Comparison of ENCODE assay signal across 10 cellular contexts in the genomic region with DNA sequence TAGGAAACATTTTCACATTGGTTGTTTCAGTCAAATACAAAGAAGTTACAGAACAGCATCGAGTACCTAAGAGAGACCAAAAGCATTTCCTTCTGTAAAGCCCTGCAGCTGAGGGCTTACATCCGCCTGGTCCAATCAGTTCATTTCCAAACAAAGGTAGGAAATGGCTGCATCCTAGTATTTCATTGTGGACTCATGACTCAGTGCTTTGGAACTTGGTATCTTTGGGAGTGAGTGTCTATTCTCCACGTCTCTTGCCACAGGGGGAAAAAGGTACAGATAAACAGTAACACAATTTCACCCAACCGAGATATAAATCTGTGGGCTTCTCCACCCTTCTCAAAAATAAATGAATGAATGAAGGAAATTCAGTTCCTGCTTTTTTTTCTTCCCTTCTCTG.
A peak's percentile ranks its signal among the peaks of the same experiment; 100 is the strongest.
DNase-seq lines count a peak whose midpoint lies in the region; ATAC-seq, FAIRE-seq and TF ChIP-seq lines count a peak whose summit lies in the region.
"Had no signal": no experiment of that assay in that cellular context is flagged by ENCODE, and none has a peak within 500 bp of the region (broad histone marks: within the 10 kb centered on the region; RNA-seq: fewer than 3 reads in every experiment).

No MANE protein-coding gene starts in this region.

- no peak overlapping the region for H3K18ac ChIP-seq in H1 (ENCODE audit: extremely low read depth, low read length)

- no peaks in the 10 kb centered on the region for H3K36me3 Mint-ChIP-seq in CD4-positive, alpha-beta T cell (ENCODE audit: low read depth)

- H3K56ac ChIP-seq in H1 (replicated peaks; ENCODE audit: insufficient read length, low read depth, low read length) = no peak overlapping the region

- H3K36me3 ChIP-seq in MG63 = peaks cover 20% of the 10 kb centered on the region
- no peaks in the 10 kb centered on the region for H3K36me3 ChIP-seq in H1 (ENCODE audit: control insufficient read depth in 2 of 4, insufficient read depth in 4 of 4, low read length in 3 of 4)

- H4K5ac ChIP-seq in H1 (ENCODE audit: insufficient read length, low read depth, low read length) = no peak overlapping the region

- H3K4ac ChIP-seq in H1 (replicated peaks; ENCODE audit: insufficient read length, low read depth, low read length) = no peak overlapping the region

- no peak overlapping the region for H2AFZ ChIP-seq in H1 (ENCODE audit: low read length)

- no peaks in the 10 kb centered on the region for H3K4me1 Mint-ChIP-seq in CD4-positive, alpha-beta T cell (ENCODE audit: low read depth)
- H3K4me1 Mint-ChIP-seq: central memory CD8-positive, alpha-beta T cell had no signal

- H3K4me2 ChIP-seq in A549 = peak overlapping the region; percentile 79
- 0 out of 4 replicates have a peak overlapping the region, but pooled peaks of 1 of the 2 experiments have one; percentile 5 for H3K4me2 ChIP-seq in H1 (ENCODE audit: insufficient read depth in 1 of 2, low read depth in 2 of 2, low read length in 2 of 2)

- H4K8ac ChIP-seq in H1 (ENCODE audit: extremely low read depth, insufficient read depth, low read length) = no peak overlapping the region

- H3K9me3 ChIP-seq in A549 = no peaks in the 10 kb centered on the region
- H3K9me3 ChIP-seq in MG63 = no peaks in the 10 kb centered on the region
- H3K9me3 ChIP-seq in H1 (ENCODE audit: insufficient read depth in 2 of 2, low read depth in 1 of 2, low read length in 1 of 2) = no peaks in the 10 kb centered on the region
- H3K9me3 ChIP-seq in CD4-positive, alpha-beta T cell (ENCODE audit: control insufficient read depth, low read length) = no peaks in the 10 kb centered on the region

- peak; percentile 33 to 54; a peak in 2 of 5 replicates for TF ChIP-seq EP300 in A549 (IDR thresholded peaks at IDR 0.05)
- TF ChIP-seq EP300 in H1 (IDR thresholded peaks at IDR 0.05; ENCODE audit: borderline replicate concordance in 1 of 2, low read depth in 2 of 2, low read length in 2 of 2) = no peak

- no peak overlapping the region; the same call in 1 of the 2 replicates for H2BK12ac ChIP-seq in H1 (ENCODE audit: low read depth, low read length)

- no peak overlapping the region for H4K91ac ChIP-seq in H1 (replicated peaks; ENCODE audit: insufficient read length, low read length)

- peaks cover 2% of the 10 kb centered on the region for H3K9me3 Mint-ChIP-seq in CD4-positive, alpha-beta T cell
- H3K9me3 Mint-ChIP-seq: central memory CD8-positive, alpha-beta T cell had no signal

- H2BK5ac ChIP-seq in H1 (ENCODE audit: low read depth, low read length) = 0 out of 2 replicates have a peak overlapping the region, but pooled peaks have one; percentile 81

- TF ChIP-seq POLR2A in A549 (IDR thresholded peaks at IDR 0.05; ENCODE audit: low read length) = no peak
- no peak for TF ChIP-seq POLR2A in H1 (IDR thresholded peaks at IDR 0.05; ENCODE audit: control extremely low read depth in 1 of 2, low read depth in 2 of 2, low read length in 2 of 2)

- H4K20me1 ChIP-seq in H1 (replicated peaks in 1 of 2; ENCODE audit: control insufficient read depth in 1 of 2, insufficient read depth in 2 of 2, low read length in 2 of 2) = no peaks in the 10 kb centered on the region

- TF ChIP-seq CTCF in A549 (IDR thresholded peaks at IDR 0.05) (no peak), H1 (IDR thresholded peaks at IDR 0.05; ENCODE audit: control extremely low read depth in 1 of 3, insufficient read depth in 1 of 3, low read depth in 1 of 3, low read length in 3 of 3) (no peak)
- no peak for TF ChIP-seq CTCF in CD4-positive, alpha-beta T cell (IDR thresholded peaks at IDR 0.05)

- peak; percentile 96 to 98 for ATAC-seq in A549
- no peak for ATAC-seq in CD4-positive, alpha-beta T cell (ENCODE audit: poor library complexity)

- no peak overlapping the region for H3K23ac ChIP-seq in H1 (ENCODE audit: insufficient read length)

- peaks cover 0 to 3% of the 10 kb centered on the region in 2 experiments; a peak in 1 of 4 replicates for H3K79me2 ChIP-seq in H1 (ENCODE audit: control insufficient read depth in 1 of 2, insufficient read depth in 2 of 2, low read length in 2 of 2)

- H3K79me1 ChIP-seq in H1 (ENCODE audit: low read depth, low read length) = no peaks in the 10 kb centered on the region; the same call in 1 of the 2 replicates

- H3K27me3 ChIP-seq in MG63 = no peaks in the 10 kb centered on the region
- no peaks in the 10 kb centered on the region for H3K27me3 ChIP-seq in H1 (replicated peaks in 1 of 4; ENCODE audit: control insufficient read depth in 3 of 4, extremely low read depth in 1 of 4, insufficient read depth in 3 of 4, low read length in 3 of 4)
- no peaks in the 10 kb centered on the region for H3K27me3 ChIP-seq in CD4-positive, alpha-beta T cell (ENCODE audit: control insufficient read depth, insufficient read depth, low read length)

- peaks cover 66% of the 10 kb centered on the region for H3K4me1 ChIP-seq in A549
- peaks cover 0 to 8% (median 3%) of the 10 kb centered on the region in 4 experiments; a peak in 5 of 7 replicates for H3K4me1 ChIP-seq in H1 (replicated peaks in 1 of 4; ENCODE audit: control insufficient read depth in 3 of 4, insufficient read depth in 4 of 4, low read length in 3 of 4)

- H2AK5ac ChIP-seq in H1 (ENCODE audit: low read depth, low read length) = no peak overlapping the region

- H3K4me3 ChIP-seq in A549 (peak overlapping the region; percentile 29), MG63 (no peak overlapping the region), H1 (ENCODE audit: extremely low read depth in 1 of 4, insufficient read depth in 2 of 4, low read depth in 3 of 4, low read length in 4 of 4) (no peak overlapping the region)

- FAIRE-seq in A549 (lab: Jason Lieb, UNC) = peak; percentile 98
- FAIRE-seq in H1 (lab: Jason Lieb, UNC) = peak; percentile 66
- FAIRE-seq: islet of Langerhans had no signal

- no peak overlapping the region for H2BK120ac ChIP-seq in H1 (replicated peaks; ENCODE audit: low read depth, low read length)

- no peak overlapping the region for H3K9ac ChIP-seq in H1 (replicated peaks in 1 of 4; ENCODE audit: extremely low read depth in 1 of 4, low read depth in 3 of 4, low read length in 3 of 4)

- peak overlapping the region; percentile 82 to 86 for H3K27ac ChIP-seq in A549
- no peak overlapping the region; the same call in 1 of the 2 replicates for H3K27ac ChIP-seq in H1 (ENCODE audit: low read depth, low read length)
- no peak overlapping the region for H3K27ac ChIP-seq in CD4-positive, alpha-beta T cell (ENCODE audit: low read depth, low read length)

- no peak overlapping the region for H2BK15ac ChIP-seq in H1 (ENCODE audit: low read length)

- CTCF ChIA-PET in A549 (lab: Yijun Ruan, JAX) = interaction anchor here (1.0 kb wide), 1 partner anchor 30 kb away, joined by 3 read pairs; no protein-coding TSS in a partner anchor
- CTCF ChIA-PET in H1 (lab: Charles Lee; ENCODE audit: partially characterized antibody) = interaction anchor here (0.8 kb wide), 2 partner anchors 16 to 97 kb away, joined by 3 to 4 read pairs; no protein-coding TSS in a partner anchor
- CTCF ChIA-PET in CD4-positive, alpha-beta T cell (lab: Charles Lee) = no interaction called here

- POLR2A ChIA-PET in A549 (lab: Yijun Ruan, JAX) (interaction anchor here (0.6 to 1.0 kb wide), 4 partner anchors 13 to 76 kb away, joined by 3 to 5 read pairs (median 4); no protein-coding TSS in a partner anchor), H1 (lab: Charles Lee; ENCODE audit: partially characterized antibody) (no interaction called here)
- POLR2A ChIA-PET in CD4-positive, alpha-beta T cell (lab: Charles Lee) = no interaction called here

- H3K27me3 Mint-ChIP-seq in CD4-positive, alpha-beta T cell = peaks cover 5% of the 10 kb centered on the region

- no peak overlapping the region for H3K27ac Mint-ChIP-seq in CD4-positive, alpha-beta T cell

- no peak overlapping the region for H3K4me3 Mint-ChIP-seq in CD4-positive, alpha-beta T cell
- H3K4me3 Mint-ChIP-seq: central memory CD8-positive, alpha-beta T cell had no signal

- TF ChIP-seq RAD21 in A549 (conservative IDR thresholded peaks at IDR 0.05 in 1 of 2, IDR thresholded peaks at IDR 0.05 in 1 of 2) = no peak; a peak in 1 of 5 replicates
- TF ChIP-seq RAD21 in H1 (IDR thresholded peaks at IDR 0.05 in 1 of 2, conservative IDR thresholded peaks at IDR 0.05 in 1 of 2; ENCODE audit: low read depth in 2 of 2, low read length in 2 of 2) = no peak

- no peak overlapping the region for H3K14ac ChIP-seq in H1 (ENCODE audit: insufficient read length)

- no peak overlapping the region for H2BK20ac ChIP-seq in H1 (ENCODE audit: low read length)

- 0% methylated on average over 4 of the region's 4 CpGs for WGBS in A549 (ENCODE audit: missing lambda C conversion rate)
- 48% methylated on average over 4 of the region's 4 CpGs; no CpG with 5 or more reads in 1 of the 2 experiments for WGBS in H1 (ENCODE audit: extremely low coverage in 1 of 2, insufficient coverage in 1 of 2, insufficient read length in 1 of 2, insufficient replicate concordance in 2 of 2, low coverage in 1 of 2, low lambda C conversion rate in 2 of 2, missing lambda C conversion rate in 1 of 2), 2 experiments

- H3K23me2 ChIP-seq in H1 (ENCODE audit: low read depth, low read length) = peaks cover 2% of the 10 kb centered on the region; the same call in 1 of the 2 replicates

- DNase-seq in A549 (ENCODE audit: low read depth in 1 of 2, low spot score in 1 of 2) (peak; percentile 43 to 83), MG63 (peak; percentile 69), H1 (ENCODE audit: low read depth in 1 of 2, low spot score in 2 of 2) (no peak), lung microvascular endothelial cell (ENCODE audit: low read depth in 2 of 2) (peak; percentile 96 to 97), middle frontal gyrus (ENCODE audit: extremely low spot score, low spot score) (no peak), epidermal melanocyte (ENCODE audit: insufficient read length, low spot score) (no peak), NCI-H524 treated with DMSO at 0.1 percent for 48 hours (lab: John Stamatoyannopoulos, UW) (no peak)
- no peak for DNase-seq in CD4-positive, alpha-beta T cell

- intact Hi-C loops in CD4-positive, alpha-beta T cell (cut with DNase I, micrococcal nuclease) = no loop called here

TF ChIP-seq in A549, 52 proteins besides CTCF, POLR2A, EP300 and RAD21 (continues in another document):
- TF ChIP-seq JUNB (IDR thresholded peaks at IDR 0.05) = peak; percentile 71; the same call in 1 of the 2 replicates
- no peak for TF ChIP-seq EHMT2 (IDR thresholded peaks at IDR 0.05; ENCODE audit: low read depth)
- no peak for TF ChIP-seq TFCP2L1 (CRISPR knock-in tag; IDR thresholded peaks at IDR 0.05)
- TF ChIP-seq FOSL2 (IDR thresholded peaks at IDR 0.05) = peak; percentile 19; the same call in 1 of the 2 replicates
- peak; percentile 83 for TF ChIP-seq FOSL2 (CRISPR knock-in tag; IDR thresholded peaks at IDR 0.05)
- TF ChIP-seq CBX2 (IDR thresholded peaks at IDR 0.05; ENCODE audit: borderline replicate concordance, low read depth) = no peak

TF ChIP-seq in H1, 55 proteins besides CTCF, POLR2A, EP300 and RAD21:
- no peak for TF ChIP-seq SIN3A (conservative IDR thresholded peaks at IDR 0.05 in 1 of 2, IDR thresholded peaks at IDR 0.05 in 1 of 2; ENCODE audit: low read depth in 1 of 2, low read length in 2 of 2)
- no peak for TF ChIP-seq CTBP2 (IDR thresholded peaks at IDR 0.05; ENCODE audit: borderline replicate concordance, insufficient read depth, insufficient read length, low read length)
- TF ChIP-seq JUND (IDR thresholded peaks at IDR 0.05; ENCODE audit: low read length) = peak; percentile 68
- TF ChIP-seq EZH2 (IDR thresholded peaks at IDR 0.05; ENCODE audit: low read depth, low read length, severe bottlenecking) = no peak
- no peak for TF ChIP-seq RFX5 (IDR thresholded peaks at IDR 0.05; ENCODE audit: borderline replicate concordance, low read depth, low read length)

Comparison
In these comparisons a context has a peak if more than half of its experiments do, and no peak if none do; other contexts are left out.
1. DNase-seq: peak in A549 (2 of 2), MG63 (single experiment) and lung microvascular endothelial cell (2 of 2); none in H1 (0 of 2), middle frontal gyrus (single experiment), CD4-positive, alpha-beta T cell (0 of 10), epidermal melanocyte (single experiment) and NCI-H524 treated with DMSO at 0.1 percent for 48 hours (single experiment).
2. H3K27ac ChIP-seq: peak in A549 (2 of 2); none in H1 (single experiment) and CD4-positive, alpha-beta T cell (single experiment).